In the genomic region with DNA sequence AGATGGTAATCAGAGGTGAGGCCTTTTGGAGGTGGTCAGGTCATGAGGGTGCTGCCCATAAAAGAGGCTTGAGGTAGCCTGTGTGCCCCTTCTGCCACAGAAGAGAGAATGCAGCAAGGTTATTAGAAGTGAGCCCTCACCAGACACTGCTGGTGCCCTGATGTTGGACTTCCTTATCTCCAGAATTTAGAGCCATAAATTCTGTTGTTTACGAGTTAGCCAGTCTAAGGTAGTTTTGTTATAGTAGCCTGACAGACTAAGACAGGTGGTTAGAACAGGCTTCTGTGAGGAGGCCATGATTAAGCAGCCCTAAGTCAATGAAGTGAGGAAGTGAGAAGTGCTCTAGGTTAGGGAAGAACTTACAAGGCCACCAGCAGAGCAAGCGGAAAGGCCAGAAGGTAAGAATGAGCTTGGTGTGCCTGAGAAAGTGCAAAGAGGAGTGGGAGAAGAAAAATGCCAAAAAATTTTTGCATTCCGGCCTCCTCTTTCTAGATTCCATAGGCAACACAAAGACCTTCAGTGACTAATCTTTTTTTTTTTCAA, we compare ENCODE assay signal across 27 cellular contexts.
"Had no signal": no experiment of that assay in that cellular context is flagged by ENCODE, and none has a peak within 500 bp of the region (broad histone marks: within the 10 kb centered on the region; RNA-seq: fewer than 3 reads in every experiment).

No MANE protein-coding gene starts in this region.

- H3K27ac Mint-ChIP-seq: activated CD4-positive, alpha-beta T cell treated with anti-CD3 and anti-CD28 coated beads for 36 hours; activated naive CD8-positive, alpha-beta T cell; natural killer cell; neural progenitor cell had no signal

- H3K4me3 Mint-ChIP-seq: activated CD4-positive, alpha-beta T cell treated with anti-CD3 and anti-CD28 coated beads for 36 hours; activated naive CD8-positive, alpha-beta T cell; natural killer cell; neural progenitor cell had no signal

- H3K27ac ChIP-seq: body of pancreas, colonic mucosa, epithelial cell of prostate, neural progenitor cell, tibial nerve had no signal

- FAIRE-seq: endometrium, frontal cortex, kidney, urothelium cell line had no signal

- H3K27me3 ChIP-seq: body of pancreas, colonic mucosa, neural progenitor cell, tibial nerve had no signal

- H3K4me1 Mint-ChIP-seq: activated CD4-positive, alpha-beta T cell treated with anti-CD3 and anti-CD28 coated beads for 36 hours; natural killer cell; neural progenitor cell had no signal

- H3K9me3 Mint-ChIP-seq: natural killer cell had no signal

- H3K36me3 Mint-ChIP-seq: natural killer cell, neural progenitor cell had no signal

- H2AFZ ChIP-seq: neural progenitor cell had no signal

- DNase-seq: activated CD4-positive, alpha-beta T cell treated with anti-CD3 and anti-CD28 coated beads for 36 hours; activated CD4-positive, alpha-beta T cell treated with anti-CD3 and anti-CD28 coated beads, Interleukin-2, amount 50 U/mL, for 4 hours; activated CD4-positive, CD25-positive, alpha-beta regulatory T cell; activated effector memory CD4-positive, alpha-beta T cell treated with Interleukin-2 at 50 U/mL for 16 hours; activated naive CD4-positive, alpha-beta T cell treated with Interleukin-2 at 50 U/mL for 16 hours; activated T-cell treated with anti-CD3 and anti-CD28 coated beads for 4 hours; aorta; body of pancreas; cerebellar nuclear complex; colonic mucosa; effector CD8-positive, alpha-beta T cell; hippocampal formation; kidney; midbrain; natural killer cell; occipital lobe; posterior cingulate gyrus; right cardiac atrium; stimulated activated CD4-positive, alpha-beta T cell treated with anti-CD3 and anti-CD28 coated beads, Interleukin-2, amount 100 ng/mL, for 48 hours; stimulated activated naive CD4-positive, alpha-beta T cell treated with Interleukin-2 at 50 U/mL for 16 hours had no signal

- ATAC-seq: activated CD4-positive, alpha-beta T cell treated with anti-CD3 and anti-CD28 coated beads for 36 hours; body of pancreas; natural killer cell; right cardiac atrium had no signal

- H3K4me2 ChIP-seq: neural progenitor cell had no signal

- H3K9ac ChIP-seq: neural progenitor cell had no signal

- H3K36me3 ChIP-seq: colonic mucosa, neural progenitor cell, tibial nerve had no signal

- H3K4me3 ChIP-seq: body of pancreas, colonic mucosa, neural progenitor cell, tibial nerve had no signal

- H3K4me1 ChIP-seq: body of pancreas, colonic mucosa, neural progenitor cell, tibial nerve had no signal

- H3K9me3 ChIP-seq: body of pancreas, colonic mucosa had no signal

- H3K27me3 Mint-ChIP-seq: activated CD4-positive, alpha-beta T cell treated with anti-CD3 and anti-CD28 coated beads for 36 hours; activated naive CD8-positive, alpha-beta T cell had no signal
